1 cellular context compared by ENCODE assay signal in the genomic region with DNA sequence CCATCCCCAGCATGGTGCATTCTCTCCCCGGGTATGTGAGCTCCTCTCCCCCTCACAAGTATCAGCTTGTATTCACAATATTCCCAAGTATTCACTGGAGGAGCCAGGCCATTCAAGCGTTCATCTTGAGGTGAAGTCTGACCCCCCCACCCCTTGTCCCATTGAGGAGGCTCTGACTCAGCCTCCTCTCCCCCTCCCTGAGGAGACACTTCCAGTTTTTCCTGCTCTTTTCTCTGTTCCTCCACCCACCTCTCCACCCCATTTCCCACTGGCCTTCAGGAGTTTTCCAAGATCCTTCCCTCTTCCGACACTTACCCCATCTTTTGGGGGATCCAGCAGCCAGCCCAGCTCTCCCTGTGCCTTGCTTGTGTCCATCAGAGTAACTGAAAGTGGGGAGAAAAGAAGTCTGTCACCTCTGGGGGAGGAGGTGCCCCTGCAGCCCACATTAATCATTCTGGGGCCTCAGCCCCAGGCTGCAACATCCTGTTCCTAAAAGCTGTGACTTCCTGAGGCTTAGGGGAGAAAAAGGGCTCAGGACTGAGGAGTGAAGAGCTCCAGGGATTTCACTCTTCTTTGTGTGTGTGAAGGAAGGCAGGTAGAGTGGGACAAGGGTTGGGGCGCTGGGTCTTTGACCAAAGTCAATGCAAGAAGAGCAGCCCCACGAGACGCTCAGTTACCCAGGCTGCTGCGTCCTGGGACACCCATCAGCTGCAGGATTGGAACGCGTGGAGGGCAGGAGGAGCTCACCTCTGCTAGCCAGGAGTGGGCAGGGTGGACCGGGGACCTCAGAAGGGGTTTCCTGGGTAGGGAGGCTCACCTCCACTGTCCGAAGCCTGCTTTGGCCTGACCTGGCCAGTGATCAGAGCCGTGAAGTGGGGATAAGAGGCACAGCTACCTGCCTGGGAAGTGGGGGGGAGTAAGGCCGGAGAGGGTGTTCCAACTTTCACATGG.
TF ChIP-seq lines count a peak whose summit lies in the region.

No MANE protein-coding gene starts in this region.

TF ChIP-seq in SK-N-SH, 30 proteins besides CTCF, POLR2A, EP300 and RAD21 (continued from another document):
- TF ChIP-seq REST (IDR thresholded peaks at IDR 0.05; ENCODE audit: low read depth, low read length) = no peak
